28 cellular contexts compared by ENCODE assay signal in genomic region chr6:44183783-44184182, GRCh38. TPM values are rescaled to one million over a fixed set of nuclear protein-coding genes. Genes with fewer than 3 reads are reported as not detected.
"Had no signal": no experiment of that assay in that cellular context is flagged by ENCODE, and none has a peak within 500 bp of the region (broad histone marks: within the 10 kb centered on the region; RNA-seq: fewer than 3 reads in every experiment).

No MANE protein-coding gene starts in this region.

- H3K27ac ChIP-seq: epithelial cell of prostate, gastrocnemius medialis, parathyroid adenoma, right atrium auricular region, sigmoid colon, testis, tibial artery, upper lobe of left lung had no signal

- H3K4me3 ChIP-seq: gastrocnemius medialis, mucosa of descending colon, right atrium auricular region, sigmoid colon, testis, tibial artery, upper lobe of left lung had no signal

- ATAC-seq: gastrocnemius medialis; left lobe of liver; natural killer cell treated with Interleukin-12 subunit alpha and Interleukin-12 subunit beta and Interleukin-15 and Interleukin-18, amount 100 ng/mL, for 72 hours; stimulated activated memory B cell treated with anti-CD40 and anti-IgM and Interleukin-4, amounts not matched to agents 10 μg/mL and 1 μg/mL and 100 μg/mL, for 72 hours; stimulated activated naive CD8-positive, alpha-beta T cell treated with anti-CD3 and anti-CD28 coated beads, Interleukin-15, Interleukin-2, amounts not matched to agents 100 U/mL and 50 U/mL, for 24 hours had no signal

- H3K36me3 Mint-ChIP-seq: mesothelial cell of epicardium; naive B cell; natural killer cell treated with Interleukin-12 subunit alpha and Interleukin-12 subunit beta and Interleukin-15 and Interleukin-18, amount 100 ng/mL, for 72 hours; stimulated activated memory B cell treated with anti-CD40 and anti-IgM and Interleukin-4, amounts not matched to agents 10 μg/mL and 1 μg/mL and 100 μg/mL, for 72 hours had no signal

- H3K27me3 ChIP-seq: gastrocnemius medialis, right atrium auricular region, sigmoid colon, testis, tibial artery, upper lobe of left lung had no signal

- H3K36me3 ChIP-seq: gastrocnemius medialis, right atrium auricular region, sigmoid colon, tibial artery, upper lobe of left lung had no signal

- H3K9ac ChIP-seq: parathyroid adenoma had no signal

- H2AFZ ChIP-seq: parathyroid adenoma had no signal

- H3K9me3 ChIP-seq: gastrocnemius medialis, mucosa of descending colon, right atrium auricular region, sigmoid colon, testis, tibial artery, upper lobe of left lung had no signal

- H3K27ac Mint-ChIP-seq: mesothelial cell of epicardium; naive B cell; natural killer cell treated with Interleukin-12 subunit alpha and Interleukin-12 subunit beta and Interleukin-15 and Interleukin-18, amount 100 ng/mL, for 72 hours; stimulated activated memory B cell treated with anti-CD40 and anti-IgM and Interleukin-4, amounts not matched to agents 10 μg/mL and 1 μg/mL and 100 μg/mL, for 72 hours had no signal

- H3K79me2 ChIP-seq: parathyroid adenoma had no signal

- H3K4me1 ChIP-seq: gastrocnemius medialis, parathyroid adenoma, sigmoid colon, testis had no signal

- H3K4me3 Mint-ChIP-seq: mesothelial cell of epicardium; naive B cell; natural killer cell treated with Interleukin-12 subunit alpha and Interleukin-12 subunit beta and Interleukin-15 and Interleukin-18, amount 100 ng/mL, for 72 hours; neural crest cell; stimulated activated memory B cell treated with anti-CD40 and anti-IgM and Interleukin-4, amounts not matched to agents 10 μg/mL and 1 μg/mL and 100 μg/mL, for 72 hours had no signal

- H3K9me3 Mint-ChIP-seq: mesothelial cell of epicardium; naive B cell; natural killer cell treated with Interleukin-12 subunit alpha and Interleukin-12 subunit beta and Interleukin-15 and Interleukin-18, amount 100 ng/mL, for 72 hours; neural crest cell; stimulated activated memory B cell treated with anti-CD40 and anti-IgM and Interleukin-4, amounts not matched to agents 10 μg/mL and 1 μg/mL and 100 μg/mL, for 72 hours had no signal

- DNase-seq: cortex of kidney; foreskin fibroblast; gastrocnemius medialis; head of caudate nucleus; kidney; mesenchymal stem cell; mucosa of descending colon; naive B cell; sigmoid colon; stimulated activated CD4-positive, alpha-beta T cell treated with anti-CD3 and anti-CD28 coated beads, Interleukin-4, amount 100 ng/mL, for 4 hours; stimulated activated naive CD8-positive, alpha-beta T cell treated with anti-CD3 and anti-CD28 coated beads, Interleukin-15, Interleukin-2, amounts not matched to agents 100 U/mL and 50 U/mL, for 24 hours; substantia nigra; testis; tibial artery; upper lobe of left lung had no signal

- FAIRE-seq: kidney, urothelium cell line had no signal

RNA-seq across cellular contexts. Expression of gene CAPN11, which starts 25.2 kb away (rescaled TPM):
- total RNA-seq: mesothelial cell of epicardium; natural killer cell treated with Interleukin-12 subunit alpha and Interleukin-12 subunit beta and Interleukin-15 and Interleukin-18, amount 100 ng/mL, for 72 hours; neural crest cell; osteoblast; progenitor cell of endocrine pancreas had no signal

RNA-seq across cellular contexts. Expression of gene MYMX, which starts 32.9 kb away (rescaled TPM):
- total RNA-seq: gastrocnemius medialis; left lobe of liver; liver; lung microvascular endothelial cell; mesothelial cell of epicardium; natural killer cell treated with Interleukin-12 subunit alpha and Interleukin-12 subunit beta and Interleukin-15 and Interleukin-18, amount 100 ng/mL, for 72 hours; neural crest cell; osteoblast; progenitor cell of endocrine pancreas; right atrium auricular region; sigmoid colon had no signal
